ENCODE assay signal across 1 cellular context in the genomic region with DNA sequence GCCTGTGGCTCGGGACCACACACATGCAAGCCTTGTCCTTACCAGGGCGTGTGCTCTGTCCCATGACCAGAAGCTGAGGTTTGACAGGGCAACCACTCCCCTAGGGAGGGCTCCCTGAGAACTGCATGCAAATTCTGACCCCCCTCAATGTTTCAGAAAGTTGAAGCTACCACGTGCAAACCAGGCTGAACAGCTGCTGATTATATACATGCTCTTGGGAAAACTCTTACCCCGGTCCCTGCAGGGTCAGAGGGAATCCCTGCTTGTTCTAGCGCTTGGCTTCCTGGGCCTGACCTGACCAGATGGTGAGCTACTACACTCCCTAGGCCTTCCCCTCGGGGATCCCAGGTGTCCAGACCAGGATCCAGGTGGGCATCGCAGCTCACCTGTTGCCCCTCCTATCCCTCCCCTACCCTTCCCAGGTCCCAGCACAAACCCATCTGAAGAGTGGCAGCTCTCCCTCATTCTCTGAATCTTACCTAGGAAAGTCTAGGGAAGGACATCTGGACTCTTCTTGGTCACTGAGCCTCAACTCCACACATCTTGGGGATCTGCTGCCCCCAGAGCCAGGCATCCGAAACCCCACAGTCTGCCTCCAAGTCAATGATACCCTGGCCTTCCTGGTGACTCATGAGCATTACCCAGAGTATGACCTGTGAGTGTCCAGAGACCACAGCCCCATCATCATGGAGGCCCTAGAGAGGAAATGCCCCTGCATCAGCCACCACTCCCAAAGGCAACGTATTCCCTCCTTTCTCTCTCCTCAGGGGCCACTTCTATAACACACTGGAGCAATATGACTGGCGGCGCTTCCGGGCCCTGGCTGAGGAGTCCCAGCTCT.
TF ChIP-seq lines count a peak whose summit lies in the region.

No MANE protein-coding gene starts in this region.

TF ChIP-seq in GM12878, 131 proteins besides CTCF, POLR2A, EP300 and RAD21 (continued from another document and continues in another):
- TF ChIP-seq RELB (IDR thresholded peaks at IDR 0.05; ENCODE audit: low read depth) = no peak
- no peak for TF ChIP-seq ATF3 (IDR thresholded peaks at IDR 0.05; ENCODE audit: borderline replicate concordance, extremely low read depth, low read depth, low read length)
- TF ChIP-seq NFXL1 (IDR thresholded peaks at IDR 0.05; ENCODE audit: borderline replicate concordance) = no peak
- TF ChIP-seq, protein P1, sequence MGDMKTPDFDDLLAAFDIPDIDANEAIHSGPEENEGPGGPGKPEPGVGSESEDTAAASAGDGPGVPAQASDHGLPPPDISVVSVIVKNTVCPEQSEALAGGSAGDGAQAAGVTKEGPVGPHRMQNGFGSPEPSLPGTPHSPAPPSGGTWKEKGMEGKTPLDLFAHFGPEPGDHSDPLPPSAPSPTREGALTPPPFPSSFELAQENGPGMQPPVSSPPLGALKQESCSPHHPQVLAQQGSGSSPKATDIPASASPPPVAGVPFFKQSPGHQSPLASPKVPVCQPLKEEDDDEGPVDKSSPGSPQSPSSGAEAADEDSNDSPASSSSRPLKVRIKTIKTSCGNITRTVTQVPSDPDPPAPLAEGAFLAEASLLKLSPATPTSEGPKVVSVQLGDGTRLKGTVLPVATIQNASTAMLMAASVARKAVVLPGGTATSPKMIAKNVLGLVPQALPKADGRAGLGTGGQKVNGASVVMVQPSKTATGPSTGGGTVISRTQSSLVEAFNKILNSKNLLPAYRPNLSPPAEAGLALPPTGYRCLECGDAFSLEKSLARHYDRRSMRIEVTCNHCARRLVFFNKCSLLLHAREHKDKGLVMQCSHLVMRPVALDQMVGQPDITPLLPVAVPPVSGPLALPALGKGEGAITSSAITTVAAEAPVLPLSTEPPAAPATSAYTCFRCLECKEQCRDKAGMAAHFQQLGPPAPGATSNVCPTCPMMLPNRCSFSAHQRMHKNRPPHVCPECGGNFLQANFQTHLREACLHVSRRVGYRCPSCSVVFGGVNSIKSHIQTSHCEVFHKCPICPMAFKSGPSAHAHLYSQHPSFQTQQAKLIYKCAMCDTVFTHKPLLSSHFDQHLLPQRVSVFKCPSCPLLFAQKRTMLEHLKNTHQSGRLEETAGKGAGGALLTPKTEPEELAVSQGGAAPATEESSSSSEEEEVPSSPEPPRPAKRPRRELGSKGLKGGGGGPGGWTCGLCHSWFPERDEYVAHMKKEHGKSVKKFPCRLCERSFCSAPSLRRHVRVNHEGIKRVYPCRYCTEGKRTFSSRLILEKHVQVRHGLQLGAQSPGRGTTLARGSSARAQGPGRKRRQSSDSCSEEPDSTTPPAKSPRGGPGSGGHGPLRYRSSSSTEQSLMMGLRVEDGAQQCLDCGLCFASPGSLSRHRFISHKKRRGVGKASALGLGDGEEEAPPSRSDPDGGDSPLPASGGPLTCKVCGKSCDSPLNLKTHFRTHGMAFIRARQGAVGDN (IDR thresholded peaks at IDR 0.05) = peak; percentile 84; the same call in 1 of the 2 replicates
- no peak for TF ChIP-seq GATAD2B (conservative IDR thresholded peaks at IDR 0.05; ENCODE audit: low read depth)
- TF ChIP-seq TAF1 (IDR thresholded peaks at IDR 0.05; ENCODE audit: borderline replicate concordance, low read depth, low read length) = 0 out of 2 replicates have a peak, but pooled peaks have one; percentile 42
- no peak for TF ChIP-seq IRF5 (IDR thresholded peaks at IDR 0.05; ENCODE audit: borderline replicate concordance)
- TF ChIP-seq FOXK2 (IDR thresholded peaks at IDR 0.05) = no peak; the same call in 1 of the 2 replicates
- peak; percentile 50; the same call in 1 of the 2 replicates for TF ChIP-seq RAD51 (IDR thresholded peaks at IDR 0.05)
- TF ChIP-seq WRNIP1 (IDR thresholded peaks at IDR 0.05; ENCODE audit: borderline replicate concordance, low read depth, low read length) = no peak
- peak; percentile 32; the same call in 1 of the 2 replicates for TF ChIP-seq IKZF1 (conservative IDR thresholded peaks at IDR 0.05)
- no peak for TF ChIP-seq REST (IDR thresholded peaks at IDR 0.05; ENCODE audit: low read depth, low read length)
- TF ChIP-seq, protein P2, sequence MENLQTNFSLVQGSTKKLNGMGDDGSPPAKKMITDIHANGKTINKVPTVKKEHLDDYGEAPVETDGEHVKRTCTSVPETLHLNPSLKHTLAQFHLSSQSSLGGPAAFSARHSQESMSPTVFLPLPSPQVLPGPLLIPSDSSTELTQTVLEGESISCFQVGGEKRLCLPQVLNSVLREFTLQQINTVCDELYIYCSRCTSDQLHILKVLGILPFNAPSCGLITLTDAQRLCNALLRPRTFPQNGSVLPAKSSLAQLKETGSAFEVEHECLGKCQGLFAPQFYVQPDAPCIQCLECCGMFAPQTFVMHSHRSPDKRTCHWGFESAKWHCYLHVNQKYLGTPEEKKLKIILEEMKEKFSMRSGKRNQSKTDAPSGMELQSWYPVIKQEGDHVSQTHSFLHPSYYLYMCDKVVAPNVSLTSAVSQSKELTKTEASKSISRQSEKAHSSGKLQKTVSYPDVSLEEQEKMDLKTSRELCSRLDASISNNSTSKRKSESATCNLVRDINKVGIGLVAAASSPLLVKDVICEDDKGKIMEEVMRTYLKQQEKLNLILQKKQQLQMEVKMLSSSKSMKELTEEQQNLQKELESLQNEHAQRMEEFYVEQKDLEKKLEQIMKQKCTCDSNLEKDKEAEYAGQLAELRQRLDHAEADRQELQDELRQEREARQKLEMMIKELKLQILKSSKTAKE (IDR thresholded peaks at IDR 0.05; ENCODE audit: low read depth, poor library complexity, severe bottlenecking) = no peak
- TF ChIP-seq SMC3 (IDR thresholded peaks at IDR 0.05; ENCODE audit: borderline replicate concordance, low read length) = no peak
- no peak for TF ChIP-seq GABPA (IDR thresholded peaks at IDR 0.05; ENCODE audit: low read depth)
- no peak for TF ChIP-seq ZSCAN29 (IDR thresholded peaks at IDR 0.05)
- no peak for TF ChIP-seq CBFB (IDR thresholded peaks at IDR 0.05; ENCODE audit: low read depth)
- TF ChIP-seq MYC (IDR thresholded peaks at IDR 0.05; ENCODE audit: insufficient read depth, insufficient read length, insufficient replicate concordance, low read length, severe bottlenecking) = no peak
- TF ChIP-seq BMI1 (IDR thresholded peaks at IDR 0.05; ENCODE audit: borderline replicate concordance) = no peak
- TF ChIP-seq LARP7 (IDR thresholded peaks at IDR 0.05) = no peak
- no peak for TF ChIP-seq ZNF207 (IDR thresholded peaks at IDR 0.05; ENCODE audit: borderline replicate concordance)
- no peak for TF ChIP-seq TCF7 (IDR thresholded peaks at IDR 0.05; ENCODE audit: borderline replicate concordance)
- no peak for TF ChIP-seq TBL1XR1 (IDR thresholded peaks at IDR 0.05; ENCODE audit: low read depth, low read length)
- TF ChIP-seq BCLAF1 (IDR thresholded peaks at IDR 0.05) = no peak
- peak; percentile 44; the same call in 1 of the 2 replicates for TF ChIP-seq CHD2 (IDR thresholded peaks at IDR 0.05; ENCODE audit: borderline replicate concordance, low read depth, low read length)
- TF ChIP-seq MYB (IDR thresholded peaks at IDR 0.05; ENCODE audit: borderline replicate concordance, low read depth, low read length) = no peak
- TF ChIP-seq SRF (IDR thresholded peaks at IDR 0.05; ENCODE audit: low read depth in 2 of 2, low read length in 2 of 2) = no peak
- peak; percentile 18; the same call in 1 of the 2 replicates for TF ChIP-seq PKNOX1 (IDR thresholded peaks at IDR 0.05)
- no peak for TF ChIP-seq EGR1 (IDR thresholded peaks at IDR 0.05; ENCODE audit: borderline replicate concordance in 1 of 2, low read depth in 2 of 2, low read length in 2 of 2)
- no peak for TF ChIP-seq TCF3 (IDR thresholded peaks at IDR 0.05; ENCODE audit: borderline replicate concordance, insufficient read depth, low read depth, low read length)
- TF ChIP-seq RUNX3 (IDR thresholded peaks at IDR 0.05; ENCODE audit: low read length) = no peak
- no peak for TF ChIP-seq SMAD1 (IDR thresholded peaks at IDR 0.05; ENCODE audit: low read depth, partially characterized antibody)
- TF ChIP-seq, protein P3, sequence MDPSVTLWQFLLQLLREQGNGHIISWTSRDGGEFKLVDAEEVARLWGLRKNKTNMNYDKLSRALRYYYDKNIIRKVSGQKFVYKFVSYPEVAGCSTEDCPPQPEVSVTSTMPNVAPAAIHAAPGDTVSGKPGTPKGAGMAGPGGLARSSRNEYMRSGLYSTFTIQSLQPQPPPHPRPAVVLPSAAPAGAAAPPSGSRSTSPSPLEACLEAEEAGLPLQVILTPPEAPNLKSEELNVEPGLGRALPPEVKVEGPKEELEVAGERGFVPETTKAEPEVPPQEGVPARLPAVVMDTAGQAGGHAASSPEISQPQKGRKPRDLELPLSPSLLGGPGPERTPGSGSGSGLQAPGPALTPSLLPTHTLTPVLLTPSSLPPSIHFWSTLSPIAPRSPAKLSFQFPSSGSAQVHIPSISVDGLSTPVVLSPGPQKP (IDR thresholded peaks at IDR 0.05; ENCODE audit: low read depth, low read length) = no peak
- TF ChIP-seq, protein P4, sequence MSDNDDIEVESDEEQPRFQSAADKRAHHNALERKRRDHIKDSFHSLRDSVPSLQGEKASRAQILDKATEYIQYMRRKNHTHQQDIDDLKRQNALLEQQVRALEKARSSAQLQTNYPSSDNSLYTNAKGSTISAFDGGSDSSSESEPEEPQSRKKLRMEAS (IDR thresholded peaks at IDR 0.05; ENCODE audit: low read depth, low read length) = no peak; the same call in 1 of the 2 replicates
- TF ChIP-seq SPI1 (IDR thresholded peaks at IDR 0.05; ENCODE audit: borderline replicate concordance, insufficient read depth, low read depth, low read length) = no peak
